Comparison of ENCODE assay signal across 1 cellular context in genomic region chr4:140099993-140100392, GRCh38.
TF ChIP-seq lines count a peak whose summit lies in the region.

No MANE protein-coding gene starts in this region.

TF ChIP-seq in HepG2, 621 proteins besides CTCF, POLR2A, EP300 and RAD21 (continued from another document):
- TF ChIP-seq TEF (CRISPR knock-in tag; IDR thresholded peaks at IDR 0.05) (no peak), PATZ1 (CRISPR knock-in tag; IDR thresholded peaks at IDR 0.05) (no peak), ZBED4 (CRISPR knock-in tag; IDR thresholded peaks at IDR 0.05; ENCODE audit: borderline replicate concordance) (no peak), ZNF17 (CRISPR knock-in tag; IDR thresholded peaks at IDR 0.05) (no peak)
